Comparison of ENCODE assay signal across 15 cellular contexts in the genomic region with DNA sequence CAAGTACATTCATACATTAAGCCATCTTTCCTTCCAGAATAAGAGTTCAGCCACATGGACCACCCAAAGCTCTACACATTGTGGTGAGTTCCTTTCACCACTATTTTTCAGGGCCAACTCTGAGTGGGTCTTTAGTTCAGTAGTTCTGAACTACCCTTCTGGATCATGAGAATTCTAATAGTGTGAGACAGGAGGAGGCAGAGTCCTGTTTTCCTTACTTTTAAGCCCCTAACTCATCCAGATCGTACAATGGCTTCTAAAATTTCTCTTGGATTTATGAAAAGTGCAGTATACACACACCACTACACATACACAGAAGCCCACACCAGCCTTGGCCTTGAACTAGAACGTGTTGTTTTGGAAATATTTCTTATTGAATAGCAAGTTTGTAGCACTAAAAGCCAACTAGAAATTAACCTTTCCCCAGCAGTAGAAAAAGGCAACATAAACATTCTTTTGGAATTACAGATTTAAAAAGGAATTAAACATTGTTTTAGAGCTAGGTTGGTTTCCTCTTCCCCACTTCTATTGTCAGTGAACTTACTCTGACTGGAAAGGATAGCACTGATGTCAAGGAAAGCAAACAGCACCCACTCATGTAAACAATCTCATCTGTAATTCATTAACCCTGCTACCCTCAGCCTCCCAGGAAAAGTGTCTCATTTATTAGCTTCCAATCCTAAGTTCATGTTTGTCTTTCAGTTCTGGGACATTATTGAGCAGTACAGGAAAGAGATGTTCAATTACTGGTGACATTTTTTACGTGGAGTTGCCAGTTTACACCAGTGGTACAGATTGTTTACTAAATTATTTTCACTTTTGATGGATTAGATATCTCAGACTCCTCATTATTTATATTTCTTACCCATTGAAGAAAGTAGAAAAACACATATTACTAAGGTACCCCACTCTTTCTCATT.
DNase-seq lines count a peak whose midpoint lies in the region; ATAC-seq, FAIRE-seq and TF ChIP-seq lines count a peak whose summit lies in the region.
"Had no signal": no experiment of that assay in that cellular context is flagged by ENCODE, and none has a peak within 500 bp of the region (broad histone marks: within the 10 kb centered on the region; RNA-seq: fewer than 3 reads in every experiment).

No MANE protein-coding gene starts in this region.

- TF ChIP-seq CTCF in choroid plexus epithelial cell (conservative IDR thresholded peaks at IDR 0.05; ENCODE audit: low read depth, low read length) (no peak), sigmoid colon (IDR thresholded peaks at IDR 0.05) (no peak), left ventricle myocardium inferior (IDR thresholded peaks at IDR 0.05; ENCODE audit: borderline replicate concordance) (no peak)

- FAIRE-seq in GM12892 (lab: Jason Lieb, UNC) = no peak

- H3K9me3 ChIP-seq in sigmoid colon = no peaks in the 10 kb centered on the region
- no peaks in the 10 kb centered on the region for H3K9me3 ChIP-seq in left ventricle myocardium inferior (replicated peaks)

- peak; percentile 38 for DNase-seq in HCEC 1CT
- peak; percentile 20 for DNase-seq in choroid plexus epithelial cell (ENCODE audit: low read depth)
- DNase-seq in left colon = no peak
- DNase-seq in sigmoid colon = no peak
- DNase-seq in GM12892 (ENCODE audit: insufficient read length) = no peak
- no peak for DNase-seq in left ventricle myocardium inferior
- DNase-seq in OCI-M1 (lab: John Stamatoyannopoulos, UW) = no peak
- DNase-seq: activated B cell treated with CpG ODN at 0.5 μM for 24 hours; activated CD8-positive, alpha-beta memory T cell treated with anti-CD3 and anti-CD28 coated beads, Interleukin-2, amount 50 U/mL, for 4 hours; CD4-positive, alpha-beta T cell; cerebellar nuclear complex; NCI-H1105; right cardiac atrium had no signal

- ATAC-seq in left colon (peak; percentile 85), GM19463 (IDR thresholded peaks at IDR 0.05; ENCODE audit: unreplicated experiment) (no peak)
- ATAC-seq: GM23338, right cardiac atrium had no signal

- no peak for TF ChIP-seq EP300 in sigmoid colon (IDR thresholded peaks at IDR 0.05)

- H3K4me1 ChIP-seq in sigmoid colon (peaks cover 0 to 49% (median 29%) of the 10 kb centered on the region in 4 donors), left ventricle myocardium inferior (peaks cover 10% of the 10 kb centered on the region)

- H3K4me3 ChIP-seq in choroid plexus epithelial cell (ENCODE audit: low read depth, low read length) (no peak overlapping the region), sigmoid colon (no peak overlapping the region), left ventricle myocardium inferior (no peak overlapping the region)
- H3K4me3 ChIP-seq: GM23338 had no signal

- intact Hi-C loops in left colon (cut with DNase I, micrococcal nuclease) (no loop called here), sigmoid colon (cut with DNase I) (no loop called here), left ventricle myocardium inferior (cut with micrococcal nuclease) (no loop called here)

- TF ChIP-seq POLR2A in sigmoid colon (IDR thresholded peaks at IDR 0.05) = no peak
- no peak for TF ChIP-seq POLR2A in GM12892 (IDR thresholded peaks at IDR 0.05; ENCODE audit: low read depth, low read length)

- H3K36me3 ChIP-seq in sigmoid colon = no peaks in the 10 kb centered on the region
- no peaks in the 10 kb centered on the region for H3K36me3 ChIP-seq in left ventricle myocardium inferior

- H3K27ac ChIP-seq in sigmoid colon (peak overlapping the region; percentile 29 to 86 (median 46)), left ventricle myocardium inferior (replicated peaks) (no peak overlapping the region)

- H3K27me3 ChIP-seq in sigmoid colon = no peaks in the 10 kb centered on the region
- no peaks in the 10 kb centered on the region for H3K27me3 ChIP-seq in left ventricle myocardium inferior (ENCODE audit: low read depth)

- 13 to 53% methylated on average over 3 of the region's 3 CpGs for WGBS in sigmoid colon, 2 donors

Comparison
In these comparisons a context has a peak if more than half of its experiments do, and no peak if none do; other contexts are left out.
1. DNase-seq: peak in HCEC 1CT (single experiment) and choroid plexus epithelial cell (single experiment); none in left colon (0 of 2), sigmoid colon (single experiment), GM12892 (single experiment), left ventricle myocardium inferior (single experiment) and OCI-M1 (single experiment).